1 cellular context compared by ENCODE assay signal in genomic region chr17:61334673-61335072, GRCh38.
TF ChIP-seq lines count a peak whose summit lies in the region.

No MANE protein-coding gene starts in this region.

TF ChIP-seq in HepG2, 621 proteins besides CTCF, POLR2A, EP300 and RAD21 (continued from another document):
- TF ChIP-seq ZNF687 (CRISPR knock-in tag; IDR thresholded peaks at IDR 0.05), result peak; percentile 10; the same call in 1 of the 2 replicates
TF ChIP-seq in HepG2: peak in this region for 14.
